ENCODE assay signal across 21 cellular contexts in genomic region chr12:66594688-66595087, GRCh38.
"Had no signal": no experiment of that assay in that cellular context is flagged by ENCODE, and none has a peak within 500 bp of the region (broad histone marks: within the 10 kb centered on the region; RNA-seq: fewer than 3 reads in every experiment).

No MANE protein-coding gene starts in this region.

- H3K9me3 Mint-ChIP-seq: activated CD4-positive, alpha-beta T cell treated with anti-CD3 and anti-CD28 coated beads, Interleukin-2, amount 10 ng/mL, durations not matched to agents 7 days and 5 days; activated naive CD4-positive, alpha-beta T cell treated with anti-CD3 and anti-CD28 coated beads for 36 hours; activated T-cell treated with anti-CD3 and anti-CD28 coated beads, Interleukin-2, amount 50 U/mL, for 24 hours; activated T-helper 2 cell treated with anti-CD3 and anti-CD28 coated beads, Interferon-gamma antibody, Interleukin-2, Interleukin-4, amounts not matched to agents 10 μg/mL and 5 μg/mL and 100 μg/mL, durations not matched to agents 14 hours and 24 hours and 36 hours; effector memory CD8-positive, alpha-beta T cell had no signal

- DNase-seq: activated CD4-positive, alpha-beta T cell treated with anti-CD3 and anti-CD28 coated beads, Interleukin-2, amount 10 ng/mL, durations not matched to agents 7 days and 5 days; activated CD8-positive, alpha-beta T cell treated with anti-CD3 and anti-CD28 coated beads, Interleukin-2, amount 10 ng/mL, durations not matched to agents 7 days and 5 days; activated naive CD4-positive, alpha-beta T cell treated with anti-CD3 and anti-CD28 coated beads for 36 hours; activated T-cell treated with anti-CD3 and anti-CD28 coated beads, Interleukin-2, amount 50 U/mL, for 24 hours; aorta; effector memory CD8-positive, alpha-beta T cell; heart left ventricle; left ventricle myocardium inferior; occipital lobe; right cardiac atrium; stimulated activated CD4-positive, alpha-beta T cell treated with anti-CD3 and anti-CD28 coated beads, Interleukin-4, amount 100 ng/mL, for 1 hour; stomach; T-helper 1 cell; T-helper 9 cell; trophoblast cell had no signal

- H3K27me3 Mint-ChIP-seq: activated CD4-positive, alpha-beta T cell treated with anti-CD3 and anti-CD28 coated beads, Interleukin-2, amount 10 ng/mL, durations not matched to agents 7 days and 5 days; progenitor cell of endocrine pancreas had no signal

- H3K27ac Mint-ChIP-seq: activated CD4-positive, alpha-beta T cell treated with anti-CD3 and anti-CD28 coated beads, Interleukin-2, amount 10 ng/mL, durations not matched to agents 7 days and 5 days; activated CD8-positive, alpha-beta T cell treated with anti-CD3 and anti-CD28 coated beads, Interleukin-2, amount 10 ng/mL, durations not matched to agents 7 days and 5 days; activated naive CD4-positive, alpha-beta T cell treated with anti-CD3 and anti-CD28 coated beads for 36 hours; activated T-cell treated with anti-CD3 and anti-CD28 coated beads, Interleukin-2, amount 50 U/mL, for 24 hours; activated T-helper 2 cell treated with anti-CD3 and anti-CD28 coated beads, Interferon-gamma antibody, Interleukin-2, Interleukin-4, amounts not matched to agents 10 μg/mL and 5 μg/mL and 100 μg/mL, durations not matched to agents 14 hours and 24 hours and 36 hours; effector memory CD8-positive, alpha-beta T cell; progenitor cell of endocrine pancreas had no signal

- H3K27ac ChIP-seq: cardiac muscle cell, gastroesophageal sphincter, heart left ventricle, left ventricle myocardium inferior, stomach had no signal

- H3K4me3 Mint-ChIP-seq: activated CD4-positive, alpha-beta T cell treated with anti-CD3 and anti-CD28 coated beads, Interleukin-2, amount 10 ng/mL, durations not matched to agents 7 days and 5 days; activated CD8-positive, alpha-beta T cell treated with anti-CD3 and anti-CD28 coated beads, Interleukin-2, amount 10 ng/mL, durations not matched to agents 7 days and 5 days; activated naive CD4-positive, alpha-beta T cell treated with anti-CD3 and anti-CD28 coated beads for 36 hours; activated T-cell treated with anti-CD3 and anti-CD28 coated beads, Interleukin-2, amount 50 U/mL, for 24 hours; effector memory CD8-positive, alpha-beta T cell had no signal

- H3K4me1 Mint-ChIP-seq: activated CD4-positive, alpha-beta T cell treated with anti-CD3 and anti-CD28 coated beads, Interleukin-2, amount 10 ng/mL, durations not matched to agents 7 days and 5 days had no signal

- H3K4me3 ChIP-seq: cardiac muscle cell, gastroesophageal sphincter, heart left ventricle, left ventricle myocardium inferior, smooth muscle cell, stomach had no signal

- ATAC-seq: activated CD4-positive, CD25-positive, alpha-beta regulatory T cell treated with anti-CD3 and anti-CD28 coated beads, Interleukin-2, amount 50 U/mL, for 24 hours; activated CD8-positive, alpha-beta T cell treated with anti-CD3 and anti-CD28 coated beads, Interleukin-2, amount 10 ng/mL, durations not matched to agents 7 days and 5 days; effector memory CD8-positive, alpha-beta T cell; gastroesophageal sphincter; heart left ventricle; right cardiac atrium had no signal

- H3K4me1 ChIP-seq: heart left ventricle, left ventricle myocardium inferior had no signal

- H3K9me3 ChIP-seq: gastroesophageal sphincter, heart left ventricle, left ventricle myocardium inferior, stomach had no signal

- H3K36me3 ChIP-seq: cardiac muscle cell, gastroesophageal sphincter, heart left ventricle, left ventricle myocardium inferior, stomach had no signal

- H3K4me2 ChIP-seq: smooth muscle cell had no signal

- H3K27me3 ChIP-seq: cardiac muscle cell, gastroesophageal sphincter, heart left ventricle, stomach had no signal
